Comparison of ENCODE assay signal across 23 cellular contexts in the genomic region with DNA sequence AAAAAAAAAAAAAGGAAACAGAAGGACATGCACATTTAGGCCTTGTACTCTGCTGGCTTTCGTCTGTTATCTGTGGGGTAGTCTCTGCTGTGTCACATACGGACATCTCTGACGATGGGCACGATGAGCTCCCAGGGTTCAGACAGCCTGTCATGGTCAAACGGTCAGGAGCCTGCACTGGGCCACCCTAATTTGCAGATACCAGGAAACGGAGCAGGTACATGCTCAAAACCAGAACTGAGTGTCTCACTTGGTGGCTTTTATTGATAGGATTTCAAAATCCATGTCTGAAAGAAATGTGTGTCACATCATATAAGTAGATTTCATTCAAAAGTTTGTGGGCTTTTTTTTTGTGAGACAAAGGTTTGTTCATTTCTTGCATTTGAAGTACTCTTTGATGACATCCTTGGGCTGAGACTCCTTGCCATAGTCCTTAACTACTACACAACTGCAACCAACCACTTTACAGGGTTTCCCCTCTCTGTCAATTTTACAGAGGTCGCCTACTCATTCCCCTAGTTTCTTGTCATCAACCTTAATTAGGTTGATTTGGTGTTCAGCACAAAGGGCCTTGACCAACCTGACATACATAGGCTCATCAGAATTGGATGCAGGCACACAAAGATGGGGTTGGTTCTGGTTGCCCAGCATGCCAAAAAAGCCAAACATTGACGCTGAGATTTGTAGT. TPM values are rescaled to one million over a fixed set of nuclear protein-coding genes. Genes with fewer than 3 reads are reported as not detected.
"Had no signal": no experiment of that assay in that cellular context is flagged by ENCODE, and none has a peak within 500 bp of the region (broad histone marks: within the 10 kb centered on the region; RNA-seq: fewer than 3 reads in every experiment).

No MANE protein-coding gene starts in this region.

- H3K27ac Mint-ChIP-seq: activated B cell treated with CpG ODN at 0.5 μM for 24 hours; activated CD4-positive, alpha-beta memory T cell treated with anti-CD3 and anti-CD28 coated beads for 36 hours; activated naive CD8-positive, alpha-beta T cell; type B pancreatic cell had no signal

- H3K9me3 Mint-ChIP-seq: activated B cell treated with CpG ODN at 0.5 μM for 24 hours; activated CD4-positive, alpha-beta memory T cell treated with anti-CD3 and anti-CD28 coated beads for 36 hours; type B pancreatic cell had no signal

- DNase-seq: activated B cell treated with CpG ODN at 0.5 μM for 24 hours; activated CD4-positive, alpha-beta memory T cell treated with anti-CD3 and anti-CD28 coated beads for 36 hours; activated CD4-positive, alpha-beta T cell treated with anti-CD3 and anti-CD28 coated beads for 4 hours; activated gamma-delta T cell; activated T-cell treated with anti-CD3 and anti-CD28 coated beads, Interleukin-2, amount 50 U/mL, for 1 hour; foreskin keratinocyte; glutamatergic neuron; occipital lobe; SIG-M5; small intestine; stimulated activated CD4-positive, alpha-beta T cell treated with anti-CD3 and anti-CD28 coated beads, Interleukin-15, amount 100 ng/mL, for 24 hours; stimulated activated CD4-positive, alpha-beta T cell treated with anti-CD3 and anti-CD28 coated beads, Interleukin-4, amount 100 ng/mL, for 24 hours; stimulated activated naive CD4-positive, alpha-beta T cell treated with Interleukin-2 at 50 U/mL for 16 hours; T-helper 1 cell; T-helper 9 cell had no signal

- H3K4me3 ChIP-seq: cardiac muscle cell had no signal

- H3K27ac ChIP-seq: cardiac muscle cell, epithelial cell of prostate, foreskin keratinocyte had no signal

- H3K4me1 ChIP-seq: foreskin keratinocyte had no signal

- ATAC-seq: foreskin keratinocyte, left lobe of liver, SK-N-SH treated with all-trans-retinoic acid at 6 μM for 48 hours had no signal

- H3K27me3 ChIP-seq: cardiac muscle cell, foreskin keratinocyte had no signal

- H3K4me1 Mint-ChIP-seq: activated B cell treated with CpG ODN at 0.5 μM for 24 hours had no signal

- H3K4me3 Mint-ChIP-seq: activated B cell treated with CpG ODN at 0.5 μM for 24 hours; activated CD4-positive, alpha-beta memory T cell treated with anti-CD3 and anti-CD28 coated beads for 36 hours; activated naive CD8-positive, alpha-beta T cell; type B pancreatic cell had no signal

- FAIRE-seq: keratinocyte, small intestine had no signal

- H3K36me3 ChIP-seq: cardiac muscle cell had no signal

- H3K36me3 Mint-ChIP-seq: activated CD4-positive, alpha-beta memory T cell treated with anti-CD3 and anti-CD28 coated beads for 36 hours; activated naive CD8-positive, alpha-beta T cell had no signal

- H3K27me3 Mint-ChIP-seq: activated B cell treated with CpG ODN at 0.5 μM for 24 hours; activated CD4-positive, alpha-beta memory T cell treated with anti-CD3 and anti-CD28 coated beads for 36 hours; activated naive CD8-positive, alpha-beta T cell; type B pancreatic cell had no signal

RNA-seq across cellular contexts. Expression of gene CKMT2, which starts 9.0 kb away (rescaled TPM):
- total RNA-seq: activated B cell treated with CpG ODN at 0.5 μM for 24 hours; activated CD4-positive, alpha-beta memory T cell treated with anti-CD3 and anti-CD28 coated beads for 36 hours; foreskin keratinocyte had no signal
- polyA plus RNA-seq: foreskin keratinocyte, keratinocyte, neural cell had no signal
